In genomic region chr9:69295872-69296562, GRCh38 we compare ENCODE assay signal across 2 cellular contexts.
TF ChIP-seq lines count a peak whose summit lies in the region.

No MANE protein-coding gene starts in this region.

TF ChIP-seq in GM23338, 12 proteins besides CTCF, POLR2A, EP300 and RAD21:
- TF ChIP-seq CREB1 (CRISPR knock-in tag; IDR thresholded peaks at IDR 0.05; ENCODE audit: low read depth) (no peak), ZNF114 (CRISPR knock-in tag; IDR thresholded peaks at IDR 0.05) (no peak), STAT1 (IDR thresholded peaks at IDR 0.05; ENCODE audit: unreplicated experiment) (no peak), NANOG (IDR thresholded peaks at IDR 0.05; ENCODE audit: borderline replicate concordance) (no peak), ZNF331 (CRISPR knock-in tag; IDR thresholded peaks at IDR 0.05; ENCODE audit: low read depth) (no peak), EZH2 (IDR thresholded peaks at IDR 0.05; ENCODE audit: low read depth, unreplicated experiment) (no peak), JUNB (IDR thresholded peaks at IDR 0.05; ENCODE audit: unreplicated experiment) (no peak)
- TF ChIP-seq, protein P1, sequence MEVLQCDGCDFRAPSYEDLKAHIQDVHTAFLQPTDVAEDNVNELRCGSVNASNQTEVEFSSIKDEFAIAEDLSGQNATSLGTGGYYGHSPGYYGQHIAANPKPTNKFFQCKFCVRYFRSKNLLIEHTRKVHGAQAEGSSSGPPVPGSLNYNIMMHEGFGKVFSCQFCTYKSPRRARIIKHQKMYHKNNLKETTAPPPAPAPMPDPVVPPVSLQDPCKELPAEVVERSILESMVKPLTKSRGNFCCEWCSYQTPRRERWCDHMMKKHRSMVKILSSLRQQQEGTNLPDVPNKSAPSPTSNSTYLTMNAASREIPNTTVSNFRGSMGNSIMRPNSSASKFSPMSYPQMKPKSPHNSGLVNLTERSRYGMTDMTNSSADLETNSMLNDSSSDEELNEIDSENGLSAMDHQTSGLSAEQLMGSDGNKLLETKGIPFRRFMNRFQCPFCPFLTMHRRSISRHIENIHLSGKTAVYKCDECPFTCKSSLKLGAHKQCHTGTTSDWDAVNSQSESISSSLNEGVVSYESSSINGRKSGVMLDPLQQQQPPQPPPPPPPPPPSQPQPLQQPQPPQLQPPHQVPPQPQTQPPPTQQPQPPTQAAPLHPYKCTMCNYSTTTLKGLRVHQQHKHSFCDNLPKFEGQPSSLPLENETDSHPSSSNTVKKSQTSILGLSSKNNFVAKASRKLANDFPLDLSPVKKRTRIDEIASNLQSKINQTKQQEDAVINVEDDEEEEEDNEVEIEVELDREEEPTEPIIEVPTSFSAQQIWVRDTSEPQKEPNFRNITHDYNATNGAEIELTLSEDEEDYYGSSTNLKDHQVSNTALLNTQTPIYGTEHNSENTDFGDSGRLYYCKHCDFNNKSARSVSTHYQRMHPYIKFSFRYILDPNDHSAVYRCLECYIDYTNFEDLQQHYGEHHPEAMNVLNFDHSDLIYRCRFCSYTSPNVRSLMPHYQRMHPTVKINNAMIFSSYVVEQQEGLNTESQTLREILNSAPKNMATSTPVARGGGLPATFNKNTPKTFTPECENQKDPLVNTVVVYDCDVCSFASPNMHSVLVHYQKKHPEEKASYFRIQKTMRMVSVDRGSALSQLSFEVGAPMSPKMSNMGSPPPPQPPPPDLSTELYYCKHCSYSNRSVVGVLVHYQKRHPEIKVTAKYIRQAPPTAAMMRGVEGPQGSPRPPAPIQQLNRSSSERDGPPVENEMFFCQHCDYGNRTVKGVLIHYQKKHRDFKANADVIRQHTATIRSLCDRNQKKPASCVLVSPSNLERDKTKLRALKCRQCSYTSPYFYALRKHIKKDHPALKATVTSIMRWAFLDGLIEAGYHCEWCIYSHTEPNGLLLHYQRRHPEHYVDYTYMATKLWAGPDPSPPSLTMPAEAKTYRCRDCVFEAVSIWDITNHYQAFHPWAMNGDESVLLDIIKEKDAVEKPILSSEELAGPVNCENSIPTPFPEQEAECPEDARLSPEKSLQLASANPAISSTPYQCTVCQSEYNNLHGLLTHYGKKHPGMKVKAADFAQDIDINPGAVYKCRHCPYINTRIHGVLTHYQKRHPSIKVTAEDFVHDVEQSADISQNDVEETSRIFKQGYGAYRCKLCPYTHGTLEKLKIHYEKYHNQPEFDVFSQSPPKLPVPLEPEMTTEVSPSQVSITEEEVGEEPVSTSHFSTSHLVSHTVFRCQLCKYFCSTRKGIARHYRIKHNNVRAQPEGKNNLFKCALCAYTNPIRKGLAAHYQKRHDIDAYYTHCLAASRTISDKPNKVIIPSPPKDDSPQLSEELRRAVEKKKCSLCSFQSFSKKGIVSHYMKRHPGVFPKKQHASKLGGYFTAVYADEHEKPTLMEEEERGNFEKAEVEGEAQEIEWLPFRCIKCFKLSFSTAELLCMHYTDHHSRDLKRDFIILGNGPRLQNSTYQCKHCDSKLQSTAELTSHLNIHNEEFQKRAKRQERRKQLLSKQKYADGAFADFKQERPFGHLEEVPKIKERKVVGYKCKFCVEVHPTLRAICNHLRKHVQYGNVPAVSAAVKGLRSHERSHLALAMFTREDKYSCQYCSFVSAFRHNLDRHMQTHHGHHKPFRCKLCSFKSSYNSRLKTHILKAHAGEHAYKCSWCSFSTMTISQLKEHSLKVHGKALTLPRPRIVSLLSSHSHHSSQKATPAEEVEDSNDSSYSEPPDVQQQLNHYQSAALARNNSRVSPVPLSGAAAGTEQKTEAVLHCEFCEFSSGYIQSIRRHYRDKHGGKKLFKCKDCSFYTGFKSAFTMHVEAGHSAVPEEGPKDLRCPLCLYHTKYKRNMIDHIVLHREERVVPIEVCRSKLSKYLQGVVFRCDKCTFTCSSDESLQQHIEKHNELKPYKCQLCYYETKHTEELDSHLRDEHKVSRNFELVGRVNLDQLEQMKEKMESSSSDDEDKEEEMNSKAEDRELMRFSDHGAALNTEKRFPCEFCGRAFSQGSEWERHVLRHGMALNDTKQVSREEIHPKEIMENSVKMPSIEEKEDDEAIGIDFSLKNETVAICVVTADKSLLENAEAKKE (CRISPR knock-in tag; IDR thresholded peaks at IDR 0.05) = no peak

TF ChIP-seq in H1, 55 proteins besides CTCF, POLR2A, EP300 and RAD21:
- TF ChIP-seq, protein P2, sequence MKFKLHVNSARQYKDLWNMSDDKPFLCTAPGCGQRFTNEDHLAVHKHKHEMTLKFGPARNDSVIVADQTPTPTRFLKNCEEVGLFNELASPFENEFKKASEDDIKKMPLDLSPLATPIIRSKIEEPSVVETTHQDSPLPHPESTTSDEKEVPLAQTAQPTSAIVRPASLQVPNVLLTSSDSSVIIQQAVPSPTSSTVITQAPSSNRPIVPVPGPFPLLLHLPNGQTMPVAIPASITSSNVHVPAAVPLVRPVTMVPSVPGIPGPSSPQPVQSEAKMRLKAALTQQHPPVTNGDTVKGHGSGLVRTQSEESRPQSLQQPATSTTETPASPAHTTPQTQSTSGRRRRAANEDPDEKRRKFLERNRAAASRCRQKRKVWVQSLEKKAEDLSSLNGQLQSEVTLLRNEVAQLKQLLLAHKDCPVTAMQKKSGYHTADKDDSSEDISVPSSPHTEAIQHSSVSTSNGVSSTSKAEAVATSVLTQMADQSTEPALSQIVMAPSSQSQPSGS (IDR thresholded peaks at IDR 0.05; ENCODE audit: low read length) = no peak
- no peak for TF ChIP-seq MAX (IDR thresholded peaks at IDR 0.05)
- no peak for TF ChIP-seq CREB1 (IDR thresholded peaks at IDR 0.05)
- no peak for TF ChIP-seq MAFK (IDR thresholded peaks at IDR 0.05; ENCODE audit: low read depth, low read length)
- TF ChIP-seq KDM4A (IDR thresholded peaks at IDR 0.05; ENCODE audit: low read depth, low read length, severe bottlenecking) = no peak
- no peak for TF ChIP-seq ATF3 (IDR thresholded peaks at IDR 0.05; ENCODE audit: insufficient read depth, low read depth, low read length)
- no peak for TF ChIP-seq SRF (IDR thresholded peaks at IDR 0.05; ENCODE audit: low read depth, low read length)
- no peak for TF ChIP-seq CBX5 (IDR thresholded peaks at IDR 0.05; ENCODE audit: low read depth, low read length)
TF ChIP-seq in H1: peak in this region for 0.
